In genomic region chr16:24149102-24149501, GRCh38 we compare ENCODE assay signal across 28 cellular contexts.
DNase-seq lines count a peak whose midpoint lies in the region; ATAC-seq, FAIRE-seq and TF ChIP-seq lines count a peak whose summit lies in the region.
"Had no signal": no experiment of that assay in that cellular context is flagged by ENCODE, and none has a peak within 500 bp of the region (broad histone marks: within the 10 kb centered on the region; RNA-seq: fewer than 3 reads in every experiment).

No MANE protein-coding gene starts in this region.

- peak overlapping the region; percentile 6 for H3K27ac Mint-ChIP-seq in activated CD4-positive, alpha-beta T cell treated with anti-CD3 and anti-CD28 coated beads, Interleukin-2, amount 10 ng/mL, durations not matched to agents 24 days and 14 days
- H3K27ac Mint-ChIP-seq in activated naive CD8-positive, alpha-beta T cell treated with anti-CD3 and anti-CD28 coated beads for 36 hours, result peak overlapping the region; percentile 77
- H3K27ac Mint-ChIP-seq: activated naive CD4-positive, alpha-beta T cell treated with anti-CD3 and anti-CD28 coated beads, Interleukin-2, amount 10 ng/mL, durations not matched to agents 7 days and 5 days had no signal

- H3K9ac ChIP-seq in trophoblast cell (ENCODE audit: low read length), result no peak overlapping the region

- no peaks in the 10 kb centered on the region for H3K27me3 Mint-ChIP-seq in activated CD4-positive, alpha-beta T cell treated with anti-CD3 and anti-CD28 coated beads, Interleukin-2, amount 10 ng/mL, durations not matched to agents 24 days and 14 days
- H3K27me3 Mint-ChIP-seq in activated naive CD8-positive, alpha-beta T cell treated with anti-CD3 and anti-CD28 coated beads for 36 hours, result no peaks in the 10 kb centered on the region
- H3K27me3 Mint-ChIP-seq: activated naive CD4-positive, alpha-beta T cell treated with anti-CD3 and anti-CD28 coated beads, Interleukin-2, amount 10 ng/mL, durations not matched to agents 7 days and 5 days had no signal

- H3K27me3 ChIP-seq in trophoblast cell (ENCODE audit: insufficient read depth, low read length) (no peaks in the 10 kb centered on the region), transverse colon (no peaks in the 10 kb centered on the region)
- H3K27me3 ChIP-seq: right atrium auricular region, stomach, tibial artery had no signal

- H3K4me2 ChIP-seq in trophoblast cell (ENCODE audit: low read length), result no peak overlapping the region

- FAIRE-seq in GM12891 (lab: Jason Lieb, UNC), result no peak
- FAIRE-seq: GM12892, H1, pancreas had no signal

- no peak overlapping the region for H2BK12ac ChIP-seq in trophoblast cell (ENCODE audit: low read length)

- H3K4me3 ChIP-seq in trophoblast cell (ENCODE audit: low read depth, low read length), result no peak overlapping the region
- H3K4me3 ChIP-seq in transverse colon, result no peak overlapping the region
- H3K4me3 ChIP-seq: pancreas, right atrium auricular region, stomach, tibial artery had no signal

- H3K4ac ChIP-seq in trophoblast cell (ENCODE audit: low read depth, low read length), result no peak overlapping the region

- no peak overlapping the region for H4K12ac ChIP-seq in trophoblast cell (ENCODE audit: low read depth, low read length)

- no peak overlapping the region for H2AFZ ChIP-seq in trophoblast cell (ENCODE audit: insufficient read depth, low read length, poor library complexity)

- peaks cover 23% of the 10 kb centered on the region for H3K36me3 Mint-ChIP-seq in activated CD4-positive, alpha-beta T cell treated with anti-CD3 and anti-CD28 coated beads, Interleukin-2, amount 10 ng/mL, durations not matched to agents 24 days and 14 days (ENCODE audit: low read depth)
- peaks cover 33% of the 10 kb centered on the region for H3K36me3 Mint-ChIP-seq in activated naive CD8-positive, alpha-beta T cell treated with anti-CD3 and anti-CD28 coated beads for 36 hours

- H3K23ac ChIP-seq in trophoblast cell (ENCODE audit: low read length), result no peak overlapping the region

- H3K9me3 ChIP-seq in trophoblast cell (ENCODE audit: insufficient read depth, low read depth, low read length) (no peaks in the 10 kb centered on the region), transverse colon (no peaks in the 10 kb centered on the region)
- H3K9me3 ChIP-seq: pancreas, right atrium auricular region, stomach, tibial artery had no signal

- no peaks in the 10 kb centered on the region for H3K79me2 ChIP-seq in trophoblast cell (ENCODE audit: control insufficient read depth, insufficient read depth, low read length, poor library complexity)

- in situ Hi-C loops in transverse colon (cut with MboI; ENCODE audit: low pct_ligation_motif_present in 1 of 4, low pct_unique_long_range_greater_than_20kb in 1 of 4, low sequenced_read_pairs in 3 of 4), result no loop called here

- no peak overlapping the region for H3K14ac ChIP-seq in trophoblast cell (ENCODE audit: low read length)

- H4K91ac ChIP-seq in trophoblast cell (ENCODE audit: low read depth, low read length), result peak overlapping the region; percentile 35

- no peak overlapping the region for H2BK5ac ChIP-seq in trophoblast cell (ENCODE audit: low read depth, low read length, poor library complexity)

- H3K4me3 Mint-ChIP-seq in activated CD4-positive, alpha-beta T cell treated with anti-CD3 and anti-CD28 coated beads, Interleukin-2, amount 10 ng/mL, durations not matched to agents 24 days and 14 days, result no peak overlapping the region
- no peak overlapping the region for H3K4me3 Mint-ChIP-seq in activated naive CD8-positive, alpha-beta T cell treated with anti-CD3 and anti-CD28 coated beads for 36 hours
- H3K4me3 Mint-ChIP-seq: activated naive CD4-positive, alpha-beta T cell treated with anti-CD3 and anti-CD28 coated beads, Interleukin-2, amount 10 ng/mL, durations not matched to agents 7 days and 5 days had no signal

- WGBS in trophoblast cell (ENCODE audit: extremely low coverage, insufficient coverage, insufficient read length), result no CpG with 5 or more reads among the region's 3 CpGs
- WGBS in transverse colon (ENCODE audit: low coverage in 1 of 2), 2 donors, result 52 to 78% methylated on average over 3 of the region's 3 CpGs

- no peak for TF ChIP-seq CTCF in transverse colon (IDR thresholded peaks at IDR 0.05)

- H3K18ac ChIP-seq in trophoblast cell (ENCODE audit: low read length), result no peak overlapping the region

- H3K27ac ChIP-seq in trophoblast cell (ENCODE audit: low read depth, low read length), result no peak overlapping the region
- H3K27ac ChIP-seq in transverse colon, result no peak overlapping the region
- H3K27ac ChIP-seq: pancreas, right atrium auricular region, stomach, tibial artery, WERI-Rb-1 had no signal

- H3K36me3 ChIP-seq in trophoblast cell (ENCODE audit: control insufficient read depth in 1 of 2, insufficient read depth in 2 of 2, low read length in 2 of 2), result no peaks in the 10 kb centered on the region
- no peaks in the 10 kb centered on the region for H3K36me3 ChIP-seq in transverse colon
- H3K36me3 ChIP-seq: pancreas, right atrium auricular region, stomach, tibial artery, WERI-Rb-1 had no signal

- H3K9me3 Mint-ChIP-seq in activated CD4-positive, alpha-beta T cell treated with anti-CD3 and anti-CD28 coated beads, Interleukin-2, amount 10 ng/mL, durations not matched to agents 24 days and 14 days, result no peaks in the 10 kb centered on the region
- peaks cover 5% of the 10 kb centered on the region for H3K9me3 Mint-ChIP-seq in activated naive CD8-positive, alpha-beta T cell treated with anti-CD3 and anti-CD28 coated beads for 36 hours

- TF ChIP-seq POLR2A in GM12891 (IDR thresholded peaks at IDR 0.05; ENCODE audit: low read depth, low read length) (no peak), transverse colon (IDR thresholded peaks at IDR 0.05) (no peak)

- no peak overlapping the region for H2BK120ac ChIP-seq in trophoblast cell (ENCODE audit: insufficient read depth, low read length, poor library complexity)

- H4K8ac ChIP-seq in trophoblast cell (ENCODE audit: low read depth, low read length), result no peak overlapping the region

- H3K4me1 ChIP-seq in trophoblast cell (ENCODE audit: control insufficient read depth in 1 of 2, insufficient read depth in 2 of 2, low read length in 2 of 2) (peaks cover 8 to 13% of the 10 kb centered on the region in 2 experiments), transverse colon (no peaks in the 10 kb centered on the region)
- H3K4me1 ChIP-seq: pancreas, right atrium auricular region, stomach, tibial artery had no signal

- peaks cover 4% of the 10 kb centered on the region for H3K79me1 ChIP-seq in trophoblast cell (ENCODE audit: low read length)

- TF ChIP-seq EP300 in transverse colon (IDR thresholded peaks at IDR 0.05; ENCODE audit: low read depth), result no peak

- no peak for ATAC-seq in GM18861 (IDR thresholded peaks at IDR 0.05; ENCODE audit: unreplicated experiment)
- ATAC-seq: pancreas, SK-N-SH treated with all-trans-retinoic acid at 6 μM for 48 hours had no signal

- intact Hi-C loops in activated CD4-positive, alpha-beta T cell treated with anti-CD3 and anti-CD28 coated beads, Interleukin-2, amount 10 ng/mL, durations not matched to agents 24 days and 14 days (cut with micrococcal nuclease), result no loop called here
- intact Hi-C loops in transverse colon (cut with DNase I; ENCODE audit: low total_unique reads), result no loop called here

- H3K4me1 Mint-ChIP-seq in activated CD4-positive, alpha-beta T cell treated with anti-CD3 and anti-CD28 coated beads, Interleukin-2, amount 10 ng/mL, durations not matched to agents 24 days and 14 days, result peaks cover 24% of the 10 kb centered on the region
- peaks cover 37% of the 10 kb centered on the region for H3K4me1 Mint-ChIP-seq in activated naive CD8-positive, alpha-beta T cell treated with anti-CD3 and anti-CD28 coated beads for 36 hours

- no peak for DNase-seq in activated CD4-positive, alpha-beta T cell treated with anti-CD3 and anti-CD28 coated beads, Interleukin-2, amount 10 ng/mL, durations not matched to agents 24 days and 14 days
- DNase-seq in activated CD4-positive, alpha-beta T cell treated with anti-CD3 and anti-CD28 coated beads for 48 hours, result no peak
- DNase-seq in GM12891 (ENCODE audit: insufficient read length, low spot score), result no peak
- no peak for DNase-seq in activated naive CD8-positive, alpha-beta T cell treated with anti-CD3 and anti-CD28 coated beads for 36 hours
- no peak for DNase-seq in trophoblast cell
- no peak for DNase-seq in transverse colon
- no peak for DNase-seq in hepatic stellate cell (ENCODE audit: low spot score)
- DNase-seq: 8988T; activated CD4-positive, alpha-beta T cell treated with anti-CD3 and anti-CD28 coated beads, Interleukin-2, amount 50 U/mL, for 48 hours; activated naive CD4-positive, alpha-beta T cell treated with anti-CD3 and anti-CD28 coated beads, Interleukin-2, amount 10 ng/mL, durations not matched to agents 7 days and 5 days; activated T-cell treated with anti-CD3 and anti-CD28 coated beads, Interleukin-2, amount 50 U/mL, for 48 hours; central memory CD4-positive, alpha-beta T cell; dermis blood vessel endothelial cell; islet precursor cell; midbrain; NCI-H2081 treated with DMSO at 0.1 percent for 48 hours; NCI-H446 treated with DMSO at 0.1 percent for 48 hours; pancreas; stimulated activated CD4-positive, alpha-beta T cell treated with anti-CD3 and anti-CD28 coated beads, Interleukin-12 subunit alpha, Interleukin-12 subunit beta, amount 100 ng/mL, for 4 hours; stimulated activated CD4-positive, alpha-beta T cell treated with anti-CD3 and anti-CD28 coated beads, Interleukin-4, amount 100 ng/mL, for 24 hours; stomach; tibial artery; WERI-Rb-1 had no signal

- no peak overlapping the region for H2AK5ac ChIP-seq in trophoblast cell (ENCODE audit: low read length)

TF ChIP-seq in GM12891, 5 proteins besides CTCF, POLR2A, EP300 and RAD21:
- TF ChIP-seq SPI1 (IDR thresholded peaks at IDR 0.05; ENCODE audit: low read depth, low read length) (peak; percentile 65), TAF1 (IDR thresholded peaks at IDR 0.05; ENCODE audit: low read depth, low read length) (no peak), POLR2AphosphoS5 (IDR thresholded peaks at IDR 0.05; ENCODE audit: low read depth, low read length) (no peak)
